Comparison of ENCODE assay signal across 9 cellular contexts in the genomic region with DNA sequence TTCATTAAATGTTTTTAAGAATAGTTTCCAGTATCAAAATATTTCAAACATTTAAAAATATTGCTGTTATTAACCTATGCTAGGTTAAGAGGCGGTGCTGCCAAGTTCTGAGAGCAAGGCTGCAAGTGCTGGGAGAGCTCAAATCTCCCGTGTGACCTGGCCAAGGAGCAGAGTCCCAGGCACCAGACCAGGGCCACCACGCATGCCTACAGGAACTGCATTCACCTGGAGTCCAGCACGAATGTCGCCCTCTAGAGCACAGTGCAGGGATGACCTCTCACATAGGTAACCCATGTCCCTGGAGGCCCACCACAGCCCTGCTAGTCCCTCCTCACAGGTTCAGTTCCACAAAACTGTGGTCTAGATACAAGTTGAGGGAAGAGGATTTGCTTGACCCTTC.
DNase-seq lines count a peak whose midpoint lies in the region; ATAC-seq and TF ChIP-seq lines count a peak whose summit lies in the region.
"Had no signal": no experiment of that assay in that cellular context is flagged by ENCODE, and none has a peak within 500 bp of the region (broad histone marks: within the 10 kb centered on the region; RNA-seq: fewer than 3 reads in every experiment).

No MANE protein-coding gene starts in this region.

- H3K4me3 Mint-ChIP-seq in endothelial cell (ENCODE audit: unreplicated experiment): no peak overlapping the region

- no peaks in the 10 kb centered on the region for H3K36me3 Mint-ChIP-seq in activated naive CD4-positive, alpha-beta T cell treated with anti-CD3 and anti-CD28 coated beads, Interleukin-2, amount 50 U/mL, for 72 hours
- no peaks in the 10 kb centered on the region for H3K36me3 Mint-ChIP-seq in endothelial cell (ENCODE audit: low read depth, unreplicated experiment)

- peaks cover 9 to 10% of the 10 kb centered on the region in 2 donors for H3K9me3 Mint-ChIP-seq in activated naive CD4-positive, alpha-beta T cell treated with anti-CD3 and anti-CD28 coated beads, Interleukin-2, amount 50 U/mL, for 72 hours
- no peaks in the 10 kb centered on the region for H3K9me3 Mint-ChIP-seq in endothelial cell (ENCODE audit: unreplicated experiment)

- no peak overlapping the region for H3K27ac Mint-ChIP-seq in activated naive CD4-positive, alpha-beta T cell treated with anti-CD3 and anti-CD28 coated beads, Interleukin-2, amount 50 U/mL, for 72 hours
- no peak overlapping the region for H3K27ac Mint-ChIP-seq in endothelial cell (ENCODE audit: unreplicated experiment)

- peak; percentile 43 to 64 for ATAC-seq in activated naive CD4-positive, alpha-beta T cell treated with anti-CD3 and anti-CD28 coated beads, Interleukin-2, amount 50 U/mL, for 72 hours
- ATAC-seq in GM21737 (IDR thresholded peaks at IDR 0.05; ENCODE audit: unreplicated experiment): peak; percentile 77

- H2AFZ ChIP-seq in KMS-11 (ENCODE audit: low read depth): no peak overlapping the region

- no peaks in the 10 kb centered on the region for H3K27me3 ChIP-seq in KMS-11 (ENCODE audit: insufficient read depth, low read depth)
- H3K27me3 ChIP-seq: adrenal gland had no signal

- no peaks in the 10 kb centered on the region for H3K36me3 ChIP-seq in KMS-11 (ENCODE audit: insufficient read depth)
- H3K36me3 ChIP-seq: adrenal gland had no signal

- no peaks in the 10 kb centered on the region for H3K27me3 Mint-ChIP-seq in endothelial cell (ENCODE audit: unreplicated experiment)

- DNase-seq in activated naive CD4-positive, alpha-beta T cell treated with anti-CD3 and anti-CD28 coated beads, Interleukin-2, amount 50 U/mL, for 72 hours (ENCODE audit: low spot score in 2 of 2): peak in 1 of 2 donors; percentile 19
- no peak for DNase-seq in activated naive CD4-positive, alpha-beta T cell treated with anti-CD3 and anti-CD28 coated beads, Interleukin-2, amount 50 U/mL, for 16 hours
- DNase-seq in endothelial cell (ENCODE audit: low spot score) (peak; percentile 41), occipital lobe (lab: John Stamatoyannopoulos, UW) (no peak), activated gamma-delta T cell (lab: John Stamatoyannopoulos, UW) (no peak), NCI-H510A (lab: John Stamatoyannopoulos, UW) (no peak)

- H3K9ac ChIP-seq in KMS-11: no peak overlapping the region

- no peak overlapping the region for H3K4me2 ChIP-seq in KMS-11

- no peaks in the 10 kb centered on the region for H3K79me2 ChIP-seq in KMS-11 (ENCODE audit: insufficient read depth, low read depth)

- peaks cover 3% of the 10 kb centered on the region for H3K4me1 Mint-ChIP-seq in endothelial cell (ENCODE audit: unreplicated experiment)

- H3K27ac ChIP-seq in KMS-11: no peak overlapping the region
- H3K27ac ChIP-seq: adrenal gland had no signal

- H3K4me1 ChIP-seq in KMS-11 (ENCODE audit: low read depth, poor library complexity, severe bottlenecking): peaks cover 17% of the 10 kb centered on the region
- H3K4me1 ChIP-seq: adrenal gland had no signal

- no peaks in the 10 kb centered on the region for H4K20me1 ChIP-seq in KMS-11 (ENCODE audit: insufficient read depth)

- no peak overlapping the region for H3K4me3 ChIP-seq in KMS-11 (IDR thresholded peaks at IDR 0.05; ENCODE audit: insufficient read depth, low read depth, low read length)
- H3K4me3 ChIP-seq: adrenal gland had no signal

- TF ChIP-seq CTCF in KMS-11 (conservative IDR thresholded peaks at IDR 0.05; ENCODE audit: low read depth, low read length) (peak; percentile 46), endothelial cell (IDR thresholded peaks at IDR 0.05; ENCODE audit: unreplicated experiment) (peak; percentile 59)
